In genomic region chr19:5691205-5691929, GRCh38 we compare ENCODE assay signal across 8 cellular contexts. TPM values are rescaled to one million over a fixed set of nuclear protein-coding genes. Genes with fewer than 3 reads are reported as not detected.
DNase-seq lines count a peak whose midpoint lies in the region; ATAC-seq, FAIRE-seq and TF ChIP-seq lines count a peak whose summit lies in the region.

No MANE protein-coding gene starts in this region.

- H3K9ac ChIP-seq in parathyroid adenoma = peak overlapping the region; percentile 69

- no peak overlapping the region for H2AFZ ChIP-seq in parathyroid adenoma

- no peak for DNase-seq in GM12891 (ENCODE audit: insufficient read length, low spot score)
- peak; percentile 39 for DNase-seq in NCI-H226
- peak; percentile 78 to 83 for DNase-seq in activated T-cell treated with anti-CD3 and anti-CD28 coated beads, Interleukin-2, amount 50 U/mL, for 48 hours
- DNase-seq in foreskin fibroblast = peak in 1 of 2 donors; percentile 73

- peak overlapping the region; percentile 79 for H3K27ac ChIP-seq in parathyroid adenoma

- H3K9me3 ChIP-seq in parathyroid adenoma (ENCODE audit: control insufficient read depth, low read length) = no peaks in the 10 kb centered on the region

- H3K27me3 ChIP-seq in parathyroid adenoma (ENCODE audit: control insufficient read depth, insufficient read depth, low read length) = no peaks in the 10 kb centered on the region

- H3K4me1 ChIP-seq in parathyroid adenoma = no peaks in the 10 kb centered on the region

- peak overlapping the region; percentile 73 to 91 for H3K4me3 ChIP-seq in foreskin fibroblast (ENCODE audit: low read depth in 1 of 2, low read length in 2 of 2)
- H3K4me3 ChIP-seq in parathyroid adenoma (ENCODE audit: low read depth, low read length) = peak overlapping the region; percentile 94

- TF ChIP-seq CTCF in foreskin fibroblast (IDR thresholded peaks at IDR 0.05; ENCODE audit: low read depth, low read length) (no peak), parathyroid adenoma (IDR thresholded peaks at IDR 0.05) (no peak)

- H3K4me2 ChIP-seq in parathyroid adenoma (ENCODE audit: low read length) = peak overlapping the region; percentile 93

- FAIRE-seq in GM12891 (lab: Jason Lieb, UNC) = peak; percentile 72

- no peak; the same call in none of the 2 replicates for TF ChIP-seq POLR2A in GM12891 (IDR thresholded peaks at IDR 0.05; ENCODE audit: low read depth, low read length)

- ATAC-seq in HG02840 (IDR thresholded peaks at IDR 0.05; ENCODE audit: low FRiP score, unreplicated experiment) (no peak), GM18511 (IDR thresholded peaks at IDR 0.05; ENCODE audit: unreplicated experiment) (no peak), HG03175 (IDR thresholded peaks at IDR 0.05; ENCODE audit: unreplicated experiment) (no peak)

- no peaks in the 10 kb centered on the region for H3K36me3 ChIP-seq in parathyroid adenoma (ENCODE audit: control insufficient read depth, insufficient read depth, low read length)

- H3K79me2 ChIP-seq in parathyroid adenoma = peaks cover 27% of the 10 kb centered on the region

TF ChIP-seq in GM12891, 5 proteins besides CTCF, POLR2A, EP300 and RAD21:
- TF ChIP-seq SPI1 (IDR thresholded peaks at IDR 0.05; ENCODE audit: low read depth, low read length) (peak; percentile 16; the same call in 1 of the 2 replicates), TAF1 (IDR thresholded peaks at IDR 0.05; ENCODE audit: low read depth, low read length) (0 out of 2 replicates have a peak, but pooled peaks have one; percentile 14), POLR2AphosphoS5 (IDR thresholded peaks at IDR 0.05; ENCODE audit: low read depth, low read length) (peak; percentile 29; the same call in 1 of the 2 replicates), PAX5 (IDR thresholded peaks at IDR 0.05; ENCODE audit: insufficient read depth, low read length, severe bottlenecking) (no peak)

RNA-seq across cellular contexts. Expression of gene RPL36, which starts 1.3 kb away (rescaled TPM):
- polyA plus RNA-seq in GM12891 (2012; ENCODE audit: low read depth, missing spikeins) = 3,116 TPM

RNA-seq across cellular contexts. Expression of gene HSD11B1L, which starts 10.5 kb away (rescaled TPM):
- 2.5 TPM for polyA plus RNA-seq in GM12891 (2012; ENCODE audit: low read depth, missing spikeins)

RNA-seq across cellular contexts. Expression of gene MICOS13, which starts 11.1 kb away (rescaled TPM):
- 61.8 TPM for polyA plus RNA-seq in GM12891 (2012; ENCODE audit: low read depth, missing spikeins)

RNA-seq across cellular contexts. Expression of gene LONP1, which starts 28.6 kb away (rescaled TPM):
- 53.0 TPM for polyA plus RNA-seq in GM12891 (2012; ENCODE audit: low read depth, missing spikeins)

RNA-seq across cellular contexts. Expression of gene CATSPERD, which starts 29.1 kb away (rescaled TPM):
- polyA plus RNA-seq in GM12891 (2012; ENCODE audit: low read depth, missing spikeins) = 0.03 TPM
